In the genomic region with DNA sequence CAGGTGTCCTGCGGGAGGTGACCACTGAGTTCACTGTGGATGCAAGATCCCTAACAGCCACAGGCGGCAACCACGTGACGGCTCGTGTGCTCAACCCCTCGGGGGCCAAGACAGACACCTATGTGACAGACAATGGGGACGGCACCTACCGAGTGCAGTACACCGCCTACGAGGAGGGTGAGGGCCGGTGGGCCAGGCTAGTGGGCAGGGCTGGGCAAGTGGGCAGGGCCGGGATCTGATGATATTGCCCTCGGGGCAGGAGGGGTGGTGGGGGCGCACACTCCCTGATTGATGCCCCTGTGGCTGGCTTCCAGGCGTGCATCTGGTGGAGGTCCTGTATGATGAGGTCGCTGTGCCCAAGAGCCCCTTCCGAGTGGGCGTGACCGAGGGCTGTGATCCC, we compare ENCODE assay signal across 15 cellular contexts. TPM values are rescaled to one million over a fixed set of nuclear protein-coding genes. Genes with fewer than 3 reads are reported as not detected.
A peak's percentile ranks its signal among the peaks of the same experiment; 100 is the strongest.
DNase-seq lines count a peak whose midpoint lies in the region; ATAC-seq, FAIRE-seq and TF ChIP-seq lines count a peak whose summit lies in the region.
"Had no signal": no experiment of that assay in that cellular context is flagged by ENCODE, and none has a peak within 500 bp of the region (broad histone marks: within the 10 kb centered on the region; RNA-seq: fewer than 3 reads in every experiment).

No MANE protein-coding gene starts in this region.

- H3K36me3 ChIP-seq in kidney (ENCODE audit: control insufficient read depth in 1 of 2, insufficient read depth in 2 of 2, low read length in 2 of 2) (no peaks in the 10 kb centered on the region), skeletal muscle tissue (ENCODE audit: control insufficient read depth in 3 of 3, insufficient read depth in 3 of 3, low read length in 3 of 3) (peaks cover 94 to 99% (median 95%) of the 10 kb centered on the region in 3 donors)
- H3K36me3 ChIP-seq: BLaER1 had no signal

- 82% methylated on average over 19 of the region's 19 CpGs for WGBS in right cardiac atrium

- no peaks in the 10 kb centered on the region for H3K4me1 ChIP-seq in right cardiac atrium (ENCODE audit: control insufficient read depth, insufficient read depth, low read length)
- H3K4me1 ChIP-seq in kidney (ENCODE audit: control insufficient read depth in 1 of 2, insufficient read depth in 1 of 2, low read depth in 1 of 2, low read length in 2 of 2), result peaks cover 0 to 5% of the 10 kb centered on the region in 2 donors
- H3K4me1 ChIP-seq in skeletal muscle tissue (ENCODE audit: control insufficient read depth in 3 of 3, insufficient read depth in 3 of 3, low read length in 3 of 3), result peaks cover 0 to 58% (median 47%) of the 10 kb centered on the region in 3 donors
- H3K4me1 ChIP-seq: BLaER1 had no signal

- H3K9ac ChIP-seq in kidney (ENCODE audit: low read length in 2 of 2) (no peak overlapping the region), skeletal muscle tissue (ENCODE audit: low read depth in 1 of 3, low read length in 3 of 3) (no peak overlapping the region)
- H3K9ac ChIP-seq: BLaER1 had no signal

- peak in 2 of 3 donors; percentile 41 to 59 for DNase-seq in right cardiac atrium
- no peak for DNase-seq in left cardiac atrium
- DNase-seq in kidney, result peak; percentile 70
- no peak for DNase-seq in NOMO-1 (lab: John Stamatoyannopoulos, UW; ENCODE audit: unreplicated experiment in 2 of 2)
- DNase-seq in cerebellum (ENCODE audit: low spot score), result no peak
- DNase-seq: 8988T; AML-193; CD8-positive, alpha-beta memory T cell; DMS53; GF-D8; HCEC 1CT had no signal

- FAIRE-seq in kidney (lab: Jason Lieb, UNC), result no peak

- ATAC-seq in right cardiac atrium (no peak), left cardiac atrium (no peak), GM18907 (IDR thresholded peaks at IDR 0.05; ENCODE audit: unreplicated experiment) (no peak)

- H3K4me3 ChIP-seq in right cardiac atrium (ENCODE audit: low read length) (no peak overlapping the region), kidney (ENCODE audit: low read length in 2 of 2) (no peak overlapping the region), skeletal muscle tissue (ENCODE audit: low read length in 3 of 3) (no peak overlapping the region)
- H3K4me3 ChIP-seq: BLaER1 had no signal

- TF ChIP-seq CTCF in kidney (IDR thresholded peaks at IDR 0.05; ENCODE audit: borderline replicate concordance, extremely low read depth, insufficient read depth), result no peak

- H3K9me3 ChIP-seq in right cardiac atrium (ENCODE audit: control insufficient read depth, low read length), result no peaks in the 10 kb centered on the region
- no peaks in the 10 kb centered on the region for H3K9me3 ChIP-seq in kidney (ENCODE audit: control insufficient read depth in 1 of 2, low read length in 2 of 2)
- no peaks in the 10 kb centered on the region for H3K9me3 ChIP-seq in skeletal muscle tissue (ENCODE audit: control insufficient read depth in 3 of 3, low read length in 3 of 3)
- H3K9me3 ChIP-seq: BLaER1 had no signal

- H3K27ac ChIP-seq in right cardiac atrium (ENCODE audit: low read length), result no peak overlapping the region
- H3K27ac ChIP-seq in kidney (ENCODE audit: low read depth in 2 of 2, low read length in 2 of 2), result no peak overlapping the region
- H3K27ac ChIP-seq in skeletal muscle tissue (ENCODE audit: low read depth, low read length), result peak overlapping the region; percentile 69
- H3K27ac ChIP-seq: BLaER1 had no signal

- intact Hi-C loops in right cardiac atrium (cut with DNase I), result no loop called here
- intact Hi-C loops in left cardiac atrium (cut with DNase I), result no loop called here
- intact Hi-C loops in kidney (cut with DNase I), result no loop called here

- H3K27me3 ChIP-seq in right cardiac atrium (ENCODE audit: control insufficient read depth, insufficient read depth) (no peaks in the 10 kb centered on the region), skeletal muscle tissue (ENCODE audit: control insufficient read depth in 3 of 3, insufficient read depth in 3 of 3, low read length in 3 of 3) (no peaks in the 10 kb centered on the region)
- H3K27me3 ChIP-seq: BLaER1 had no signal

RNA-seq across cellular contexts. Expression of gene FLNC, which starts 15.8 kb away (rescaled TPM):
- total RNA-seq in right cardiac atrium, result 100 to 1,000 TPM; 244 to 358 (median 285) TPM
- 216 TPM for polyA plus RNA-seq in right cardiac atrium
- 100 to 1,000 TPM; 226 to 257 TPM for total RNA-seq in left cardiac atrium
- 12.2 TPM for total RNA-seq in kidney
- 2.8 TPM for polyA plus RNA-seq in kidney (ENCODE audit: insufficient read depth, low read depth, low replicate concordance)
- 611 TPM for total RNA-seq in skeletal muscle tissue
- 43.4 TPM for total RNA-seq in cerebellum
- total RNA-seq: CD8-positive, alpha-beta memory T cell had no signal
- polyA plus RNA-seq: CD8-positive, alpha-beta memory T cell; IgD-negative memory B cell had no signal

RNA-seq across cellular contexts. Expression of gene ATP6V1F, which starts 16.7 kb away (rescaled TPM):
- total RNA-seq in right cardiac atrium, result 100 to 1,000 TPM; 127 to 139 (median 134) TPM
- 224 TPM for polyA plus RNA-seq in right cardiac atrium
- 100 to 1,000 TPM; 117 to 119 TPM for total RNA-seq in left cardiac atrium
- 161 TPM for total RNA-seq in kidney
- polyA plus RNA-seq in kidney (ENCODE audit: insufficient read depth, low read depth, low replicate concordance), result 684 TPM
- 66.3 TPM for total RNA-seq in skeletal muscle tissue
- 58.4 TPM for total RNA-seq in cerebellum

RNA-seq across cellular contexts. Expression of gene CCDC136, which starts 54.2 kb away (rescaled TPM):
- 1 to 10 TPM; 2.5 to 6.9 (median 5.4) TPM for total RNA-seq in right cardiac atrium
- 5.7 TPM for polyA plus RNA-seq in right cardiac atrium
- total RNA-seq in left cardiac atrium, result 1 to 10 TPM; 2.9 to 7.2 TPM
- total RNA-seq in kidney, result 4.2 TPM
- 1.4 TPM for polyA plus RNA-seq in kidney (ENCODE audit: insufficient read depth, low read depth, low replicate concordance)
- total RNA-seq in skeletal muscle tissue, result 4.7 TPM
- 79.1 TPM for total RNA-seq in cerebellum

Comparison
In these comparisons a context has a peak if more than half of its experiments do, and no peak if none do; other contexts are left out.
1. DNase-seq: peak in right cardiac atrium (2 of 3) and kidney (single experiment); none in left cardiac atrium (single experiment), NOMO-1 (0 of 2) and cerebellum (single experiment).